ENCODE assay signal across 15 cellular contexts in genomic region chr16:46962629-46963028, GRCh38. TPM values are rescaled to one million over a fixed set of nuclear protein-coding genes. Genes with fewer than 3 reads are reported as not detected.
DNase-seq lines count a peak whose midpoint lies in the region; ATAC-seq and TF ChIP-seq lines count a peak whose summit lies in the region.
"Had no signal": no experiment of that assay in that cellular context is flagged by ENCODE, and none has a peak within 500 bp of the region (broad histone marks: within the 10 kb centered on the region; RNA-seq: fewer than 3 reads in every experiment).

No MANE protein-coding gene starts in this region.

- DNase-seq in activated CD4-positive, alpha-beta T cell treated with anti-CD3 and anti-CD28 coated beads for 36 hours, result no peak
- no peak for DNase-seq in activated CD4-positive, alpha-beta T cell treated with anti-CD3 and anti-CD28 coated beads for 4 hours
- DNase-seq in PC-9 (no peak), dorsolateral prefrontal cortex (no peak), psoas muscle (no peak), tibial nerve (ENCODE audit: low spot score in 2 of 2) (no peak), SKM-1 treated with dmso at 0.1 percent for 144 hours (lab: John Stamatoyannopoulos, UW; ENCODE audit: unreplicated experiment) (no peak), NCI-H1930 (lab: John Stamatoyannopoulos, UW) (no peak)
- DNase-seq: activated CD4-positive, alpha-beta T cell treated with anti-CD3 and anti-CD28 coated beads for 1 hour; activated gamma-delta T cell treated with Interleukin-2 at 50 U/mL for 16 hours; DMS53; islet precursor cell; tibial artery had no signal

- H3K4me1 ChIP-seq in PC-9 (replicated peaks; ENCODE audit: insufficient read depth) (no peaks in the 10 kb centered on the region), psoas muscle (peaks cover 18% of the 10 kb centered on the region), tibial nerve (peaks cover 0 to 19% (median 0%) of the 10 kb centered on the region in 4 donors)

- H3K27me3 Mint-ChIP-seq in activated CD4-positive, alpha-beta T cell treated with anti-CD3 and anti-CD28 coated beads for 36 hours, result no peaks in the 10 kb centered on the region

- no peaks in the 10 kb centered on the region for H3K9me2 ChIP-seq in PC-9 (ENCODE audit: insufficient read depth)

- no peak for TF ChIP-seq POLR2A in tibial nerve (IDR thresholded peaks at IDR 0.05)

- BruUV-seq in PC-9 (replicated peaks; lab: Mats Ljungman, UMichigan), result no TSS peak

- peaks cover 31% of the 10 kb centered on the region for H3K79me2 ChIP-seq in PC-9 (ENCODE audit: low read depth)

- H3K36me3 ChIP-seq in PC-9 (ENCODE audit: low read depth), result peaks cover 72% of the 10 kb centered on the region
- H3K36me3 ChIP-seq in psoas muscle (ENCODE audit: insufficient read depth in 1 of 2, low read depth in 1 of 2), result peaks cover 13 to 89% of the 10 kb centered on the region in 2 donors
- H3K36me3 ChIP-seq in tibial nerve, result peaks cover 3 to 99% (median 58%) of the 10 kb centered on the region in 3 donors

- no peaks in the 10 kb centered on the region for H3K27me3 ChIP-seq in PC-9 (ENCODE audit: insufficient read depth, low read depth)
- H3K27me3 ChIP-seq in dorsolateral prefrontal cortex, result no peaks in the 10 kb centered on the region
- no peaks in the 10 kb centered on the region for H3K27me3 ChIP-seq in psoas muscle (ENCODE audit: insufficient read depth in 3 of 3, low read length in 2 of 3)
- no peaks in the 10 kb centered on the region for H3K27me3 ChIP-seq in tibial nerve
- H3K27me3 ChIP-seq: tibial artery had no signal

- H4K20me1 ChIP-seq in PC-9 (ENCODE audit: insufficient read depth), result peaks cover 50% of the 10 kb centered on the region

- TF ChIP-seq CTCF in PC-9 (conservative IDR thresholded peaks at IDR 0.05), result no peak
- TF ChIP-seq CTCF in dorsolateral prefrontal cortex (IDR thresholded peaks at IDR 0.05 in 54 of 56, conservative IDR thresholded peaks at IDR 0.05 in 2 of 56; ENCODE audit: low read depth in 1 of 56, partially characterized antibody in 56 of 56), result no peak
- TF ChIP-seq CTCF in psoas muscle (IDR thresholded peaks at IDR 0.05), result no peak
- TF ChIP-seq CTCF in tibial nerve (IDR thresholded peaks at IDR 0.05), result no peak

- H3K4me3 ChIP-seq in PC-9, result no peak overlapping the region
- peak overlapping the region in 1 of 59 donors; percentile 13 for H3K4me3 ChIP-seq in dorsolateral prefrontal cortex
- H3K4me3 ChIP-seq in psoas muscle, result no peak overlapping the region
- H3K4me3 ChIP-seq in tibial nerve, result no peak overlapping the region
- H3K4me3 ChIP-seq: tibial artery had no signal

- H3K4me3 Mint-ChIP-seq in activated CD4-positive, alpha-beta T cell treated with anti-CD3 and anti-CD28 coated beads for 36 hours, result no peak overlapping the region
- H3K4me3 Mint-ChIP-seq: nephron had no signal

- H3K4me1 Mint-ChIP-seq in activated CD4-positive, alpha-beta T cell treated with anti-CD3 and anti-CD28 coated beads for 36 hours, result peaks cover 36% of the 10 kb centered on the region
- H3K4me1 Mint-ChIP-seq: nephron had no signal

- no peak overlapping the region for H3K4me2 ChIP-seq in PC-9

- peaks cover 5% of the 10 kb centered on the region; the same call in 1 of the 2 replicates for H3F3A ChIP-seq in PC-9 (ENCODE audit: insufficient read depth, low read depth)

- H3K9me3 Mint-ChIP-seq in activated CD4-positive, alpha-beta T cell treated with anti-CD3 and anti-CD28 coated beads for 36 hours (ENCODE audit: low read depth), result no peaks in the 10 kb centered on the region
- H3K9me3 Mint-ChIP-seq: nephron had no signal

- 72 to 79% (median 76%) methylated on average over 3 of the region's 3 CpGs for WGBS in psoas muscle, 3 donors
- 70% methylated on average over 3 of the region's 3 CpGs for WGBS in tibial nerve, 2 donors

- H3K9me3 ChIP-seq in PC-9 (ENCODE audit: insufficient read depth, low read depth) (no peaks in the 10 kb centered on the region), psoas muscle (no peaks in the 10 kb centered on the region), tibial nerve (no peaks in the 10 kb centered on the region)
- H3K9me3 ChIP-seq: tibial artery had no signal

- H3K27ac Mint-ChIP-seq in activated CD4-positive, alpha-beta T cell treated with anti-CD3 and anti-CD28 coated beads for 36 hours, result peak overlapping the region; percentile 88

- CTCF ChIA-PET in activated CD4-positive, alpha-beta T cell treated with anti-CD3 and anti-CD28 coated beads for 36 hours (lab: Charles Lee), result interaction anchor here (0.6 to 3.1 kb wide), 9 partner anchors 9 to 289 kb away, joined by 3 to 13 read pairs (median 4); partner anchors contain the start of gene NETO2
- CTCF ChIA-PET in PC-9 (lab: Charles Lee), result no interaction called here

- ATAC-seq in activated CD4-positive, alpha-beta T cell treated with anti-CD3 and anti-CD28 coated beads for 36 hours, result no peak
- no peak for ATAC-seq in psoas muscle
- ATAC-seq: SK-N-SH treated with all-trans-retinoic acid at 6 μM for 48 hours had no signal

- H2AFZ ChIP-seq in PC-9, result no peak overlapping the region

- H3K27ac ChIP-seq in PC-9, result 0 out of 2 replicates have a peak overlapping the region, but pooled peaks have one; percentile 3
- H3K27ac ChIP-seq in dorsolateral prefrontal cortex, result peak overlapping the region in 39 of 59 donors; percentile 0 to 62 (median 32)
- H3K27ac ChIP-seq in psoas muscle, result peak overlapping the region; percentile 62
- no peak overlapping the region for H3K27ac ChIP-seq in tibial nerve
- H3K27ac ChIP-seq: tibial artery had no signal

- H3K36me3 Mint-ChIP-seq in activated CD4-positive, alpha-beta T cell treated with anti-CD3 and anti-CD28 coated beads for 36 hours (ENCODE audit: low read depth), result peaks cover 65% of the 10 kb centered on the region

- POLR2A ChIA-PET in activated CD4-positive, alpha-beta T cell treated with anti-CD3 and anti-CD28 coated beads for 36 hours (lab: Charles Lee), result no interaction called here
- POLR2A ChIA-PET in PC-9 (lab: Charles Lee; ENCODE audit: unreplicated experiment), result interaction anchor here (0.7 kb wide), 1 partner anchor 11 kb away, joined by 3 read pairs; no protein-coding TSS in a partner anchor

- no peak for TF ChIP-seq EP300 in tibial nerve (IDR thresholded peaks at IDR 0.05)

- intact Hi-C loops in activated CD4-positive, alpha-beta T cell treated with anti-CD3 and anti-CD28 coated beads for 36 hours (cut with DNase I, micrococcal nuclease), result no loop called here
- intact Hi-C loops in PC-9 (cut with micrococcal nuclease; ENCODE audit: unreplicated experiment) (no loop called here), dorsolateral prefrontal cortex (cut with DNase I) (no loop called here), psoas muscle (cut with DNase I) (no loop called here)

RNA-seq across cellular contexts. Expression of gene DNAJA2, which starts 10.8 kb away (rescaled TPM):
- total RNA-seq in activated CD4-positive, alpha-beta T cell treated with anti-CD3 and anti-CD28 coated beads for 36 hours, result 10 to 100 TPM; 57.2 to 71.2 TPM
- total RNA-seq in PC-9 (2021), result 78.9 and 89.8 TPM in 2 replicates
- total RNA-seq in dorsolateral prefrontal cortex, result 100 to 1,000 TPM in 6 of 120 experiments, 10 to 100 TPM in 114; 40.9 to 103 (median 76.2) TPM
- total RNA-seq in psoas muscle, result 10 to 100 TPM; 64.3 to 96.4 (median 84.7) TPM
- polyA plus RNA-seq in psoas muscle, result 10 to 100 TPM; 68.7 to 78.5 (median 69.3) TPM
- 10 to 100 TPM; 27.2 to 48.5 (median 31.7) TPM for total RNA-seq in tibial nerve

Comparison
In these comparisons a context has a peak if more than half of its experiments do, and no peak if none do; other contexts are left out.
1. H3K27ac ChIP-seq: peak in PC-9 (single experiment), dorsolateral prefrontal cortex (39 of 59) and psoas muscle (single experiment); none in tibial nerve (0 of 4).